17 cellular contexts compared by ENCODE assay signal in the genomic region with DNA sequence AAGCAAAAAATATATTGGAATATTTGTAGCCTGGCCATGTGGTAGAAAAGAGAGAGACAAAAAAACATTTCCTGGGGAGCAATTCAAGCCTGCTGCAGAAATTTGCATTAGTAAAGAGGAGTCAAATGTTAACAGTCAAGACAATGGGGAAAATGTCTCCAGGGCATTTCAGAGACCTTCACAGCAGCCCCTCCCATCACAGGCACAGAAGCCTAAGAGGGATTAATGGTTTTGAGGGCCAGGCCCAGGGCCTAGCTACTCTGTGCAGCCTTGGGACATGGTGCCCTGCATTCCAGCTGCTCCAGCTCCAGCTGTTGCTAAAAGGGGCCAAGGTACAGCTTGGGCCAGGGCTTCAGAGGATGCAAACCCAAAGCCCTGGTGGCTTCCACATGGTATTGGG. TPM values are rescaled to one million over a fixed set of nuclear protein-coding genes. Genes with fewer than 3 reads are reported as not detected.
DNase-seq lines count a peak whose midpoint lies in the region; ATAC-seq and TF ChIP-seq lines count a peak whose summit lies in the region.
"Had no signal": no experiment of that assay in that cellular context is flagged by ENCODE, and none has a peak within 500 bp of the region (broad histone marks: within the 10 kb centered on the region; RNA-seq: fewer than 3 reads in every experiment).

No MANE protein-coding gene starts in this region.

- H2BK120ac ChIP-seq in mesendoderm (ENCODE audit: low read depth, low read length) = no peak overlapping the region

- H3K23ac ChIP-seq in mesendoderm (ENCODE audit: low read length) = no peak overlapping the region

- DNase-seq in ELF-1 (ENCODE audit: low read depth, low spot score) (peak; percentile 75), endodermal cell (peak; percentile 53), mesendoderm (peak; percentile 27), left lobe of liver (ENCODE audit: low spot score) (no peak), AML-193 (lab: John Stamatoyannopoulos, UW) (no peak), NCI-H524 treated with DMSO at 0.1 percent for 48 hours (lab: John Stamatoyannopoulos, UW) (no peak)
- DNase-seq: CD4-positive, alpha-beta memory T cell; DND-41; EL; KG1 had no signal

- no peak overlapping the region for H3K56ac ChIP-seq in mesendoderm (ENCODE audit: low read length)

- no peaks in the 10 kb centered on the region for H3K27me3 Mint-ChIP-seq in endodermal cell (ENCODE audit: insufficient read depth)
- H3K27me3 Mint-ChIP-seq: CD4-positive, alpha-beta memory T cell had no signal

- no peak overlapping the region for H3K4ac ChIP-seq in mesendoderm (ENCODE audit: low read depth, low read length)

- no peak overlapping the region for H4K5ac ChIP-seq in mesendoderm (ENCODE audit: low read length)

- H3K27me3 ChIP-seq in HUES64 (ENCODE audit: insufficient read depth, low read length) = no peaks in the 10 kb centered on the region
- no peaks in the 10 kb centered on the region for H3K27me3 ChIP-seq in endodermal cell (ENCODE audit: control insufficient read depth, insufficient read depth, low read length, poor library complexity, severe bottlenecking)
- H3K27me3 ChIP-seq in mesendoderm (ENCODE audit: insufficient read depth, low read length, poor library complexity) = no peaks in the 10 kb centered on the region
- H3K27me3 ChIP-seq: BLaER1 had no signal

- H2BK15ac ChIP-seq in mesendoderm (replicated peaks; ENCODE audit: low read depth) = no peak overlapping the region

- no peak overlapping the region for H2BK5ac ChIP-seq in mesendoderm (ENCODE audit: low read length)

- peaks cover 2% of the 10 kb centered on the region for H3K4me1 Mint-ChIP-seq in endodermal cell
- H3K4me1 Mint-ChIP-seq: CD14-positive monocyte; CD4-positive, alpha-beta memory T cell; IgD-negative memory B cell had no signal

- H3K18ac ChIP-seq in mesendoderm (ENCODE audit: low read length) = no peak overlapping the region

- no peak for TF ChIP-seq CTCF in endodermal cell (conservative IDR thresholded peaks at IDR 0.05)

- H3K4me1 ChIP-seq in HUES64 (ENCODE audit: insufficient read depth, low read length) = no peaks in the 10 kb centered on the region
- H3K4me1 ChIP-seq in endodermal cell (ENCODE audit: control insufficient read depth, insufficient read depth, low read length) = no peaks in the 10 kb centered on the region
- no peaks in the 10 kb centered on the region for H3K4me1 ChIP-seq in mesendoderm (ENCODE audit: control insufficient read depth, low read depth, low read length)
- H3K4me1 ChIP-seq: A549, BLaER1 had no signal

- peaks cover 36% of the 10 kb centered on the region for H3K9me3 Mint-ChIP-seq in endodermal cell

- H3K36me3 Mint-ChIP-seq in endodermal cell (ENCODE audit: low read depth) = peaks cover 3% of the 10 kb centered on the region
- H3K36me3 Mint-ChIP-seq: CD14-positive monocyte; CD4-positive, alpha-beta memory T cell; IgD-negative memory B cell had no signal

- ATAC-seq in left lobe of liver = no peak
- ATAC-seq: A549, HepG2 had no signal

- no peaks in the 10 kb centered on the region for H3K79me1 ChIP-seq in mesendoderm (ENCODE audit: low read length)

- H3K27ac ChIP-seq in HUES64 (ENCODE audit: low read depth, low read length) = peak overlapping the region; percentile 60; the same call in 1 of the 2 replicates
- no peak overlapping the region for H3K27ac ChIP-seq in endodermal cell (ENCODE audit: low read depth, low read length)
- H3K27ac ChIP-seq in mesendoderm (ENCODE audit: low read depth, low read length) = no peak overlapping the region
- H3K27ac ChIP-seq: 22Rv1, A549, BLaER1 had no signal

- H3K79me2 ChIP-seq in mesendoderm (ENCODE audit: control insufficient read depth, insufficient read depth, low read length) = no peaks in the 10 kb centered on the region

- H3K36me3 ChIP-seq in HUES64 (ENCODE audit: insufficient read depth, low read length) = no peaks in the 10 kb centered on the region
- no peaks in the 10 kb centered on the region for H3K36me3 ChIP-seq in endodermal cell (ENCODE audit: control insufficient read depth, insufficient read depth, low read length)
- no peaks in the 10 kb centered on the region for H3K36me3 ChIP-seq in mesendoderm (ENCODE audit: control insufficient read depth, insufficient read depth, low read length)
- H3K36me3 ChIP-seq: BLaER1 had no signal

- H2AK5ac ChIP-seq in mesendoderm (ENCODE audit: low read length) = no peak overlapping the region

- H3K9me3 ChIP-seq in HUES64 (ENCODE audit: insufficient read depth, low read depth, low read length) (peaks cover 11% of the 10 kb centered on the region; the same call in 1 of the 2 replicates), endodermal cell (ENCODE audit: control insufficient read depth, low read length) (no peaks in the 10 kb centered on the region)
- H3K9me3 ChIP-seq: A549 had no signal

- H3K4me2 ChIP-seq in mesendoderm (ENCODE audit: low read length) = no peak overlapping the region
- H3K4me2 ChIP-seq: A549, BLaER1 had no signal

- no peak overlapping the region for H3K4me3 Mint-ChIP-seq in endodermal cell
- H3K4me3 Mint-ChIP-seq: CD14-positive monocyte; CD4-positive, alpha-beta memory T cell; IgD-negative memory B cell had no signal

- H3K27ac Mint-ChIP-seq in endodermal cell = no peak overlapping the region
- H3K27ac Mint-ChIP-seq: CD14-positive monocyte; CD4-positive, alpha-beta memory T cell; IgD-negative memory B cell had no signal

- H3K4me3 ChIP-seq in HUES64 (ENCODE audit: low read length) (no peak overlapping the region), endodermal cell (ENCODE audit: low read length) (no peak overlapping the region), mesendoderm (ENCODE audit: low read length) (no peak overlapping the region)
- H3K4me3 ChIP-seq: A549, BLaER1 had no signal

- no peak overlapping the region for H4K8ac ChIP-seq in mesendoderm (ENCODE audit: low read depth, low read length)

- H3K9ac ChIP-seq in HUES64 (ENCODE audit: low read depth, low read length) (no peak overlapping the region), endodermal cell (ENCODE audit: extremely low read depth, low read length, poor library complexity, severe bottlenecking) (no peak overlapping the region), mesendoderm (ENCODE audit: low read length) (no peak overlapping the region)
- H3K9ac ChIP-seq: BLaER1 had no signal

RNA-seq across cellular contexts. Expression of gene PGR, which starts 46.8 kb away (rescaled TPM):
- 0.10 TPM for polyA plus RNA-seq in HUES64 (2013, experiment 1 of 2)
- 0.13 TPM for polyA plus RNA-seq in HUES64 (2013, experiment 2 of 2)
- not detected for total RNA-seq in endodermal cell
- polyA plus RNA-seq in endodermal cell (2013, experiment 1 of 2) = not detected
- polyA plus RNA-seq in endodermal cell (2013, experiment 2 of 2) = 0.04 TPM
- polyA plus RNA-seq in mesendoderm (2013, experiment 1 of 2) = 0.03 TPM
- 0.03 TPM for polyA plus RNA-seq in mesendoderm (2013, experiment 2 of 2)
- 0.23 TPM for total RNA-seq in left lobe of liver
- total RNA-seq: CD4-positive, alpha-beta memory T cell; HepG2 had no signal
- polyA plus RNA-seq: A549; CD14-positive monocyte; CD4-positive, alpha-beta memory T cell; HepG2; IgD-negative memory B cell had no signal

Comparison
In these comparisons a context has a peak if more than half of its experiments do, and no peak if none do; other contexts are left out.
1. DNase-seq: peak in ELF-1 (single experiment), endodermal cell (single experiment) and mesendoderm (single experiment); none in left lobe of liver (single experiment), AML-193 (0 of 2) and NCI-H524 treated with DMSO at 0.1 percent for 48 hours (single experiment).